ENCODE assay signal across 15 cellular contexts in genomic region chr2:219420687-219421086, GRCh38. TPM values are rescaled to one million over a fixed set of nuclear protein-coding genes. Genes with fewer than 3 reads are reported as not detected.
"Had no signal": no experiment of that assay in that cellular context is flagged by ENCODE, and none has a peak within 500 bp of the region (broad histone marks: within the 10 kb centered on the region; RNA-seq: fewer than 3 reads in every experiment).

No MANE protein-coding gene starts in this region.

- H3K36me3 ChIP-seq: neural progenitor cell, tibial nerve had no signal

- H3K9me3 ChIP-seq: tibial nerve had no signal

- H3K9ac ChIP-seq: neural progenitor cell had no signal

- DNase-seq: activated B cell treated with CpG ODN at 0.5 μM for 24 hours; activated CD4-positive, alpha-beta T cell treated with anti-CD3 and anti-CD28 coated beads, Interleukin-2, amount 10 ng/mL, durations not matched to agents 7 days and 5 days; activated CD8-positive, alpha-beta memory T cell treated with anti-CD3 and anti-CD28 coated beads for 24 hours; activated naive CD4-positive, alpha-beta T cell treated with anti-CD3 and anti-CD28 coated beads for 36 hours; effector CD8-positive, alpha-beta T cell; SHP77 treated with DMSO at 0.1 percent for 48 hours; stimulated activated CD4-positive, alpha-beta T cell treated with anti-CD3 and anti-CD28 coated beads, Interleukin-15, amount 100 ng/mL, for 24 hours; stimulated activated CD4-positive, alpha-beta T cell treated with anti-CD3 and anti-CD28 coated beads, Interleukin-4, amount 100 ng/mL, for 24 hours; T-helper 2 cell had no signal

- ATAC-seq: activated T-helper 17 cell treated with anti-CD3 and anti-CD28 coated beads, Interleukin-2, amount 50 U/mL, for 72 hours; left lobe of liver; sciatic nerve had no signal

- H3K4me3 ChIP-seq: neural progenitor cell, tibial nerve had no signal

- H3K27ac ChIP-seq: epithelial cell of prostate, neural progenitor cell, tibial nerve had no signal

RNA-seq across cellular contexts. Expression of gene DES, which starts 2.5 kb away (rescaled TPM):
- total RNA-seq: activated B cell treated with CpG ODN at 0.5 μM for 24 hours; activated CD4-positive, alpha-beta T cell treated with anti-CD3 and anti-CD28 coated beads, Interleukin-2, amount 10 ng/mL, durations not matched to agents 7 days and 5 days; activated naive CD4-positive, alpha-beta T cell treated with anti-CD3 and anti-CD28 coated beads for 36 hours; activated T-helper 17 cell treated with anti-CD3 and anti-CD28 coated beads, Interleukin-2, amount 50 U/mL, for 72 hours had no signal
